Comparison of ENCODE assay signal across 13 cellular contexts in the genomic region with DNA sequence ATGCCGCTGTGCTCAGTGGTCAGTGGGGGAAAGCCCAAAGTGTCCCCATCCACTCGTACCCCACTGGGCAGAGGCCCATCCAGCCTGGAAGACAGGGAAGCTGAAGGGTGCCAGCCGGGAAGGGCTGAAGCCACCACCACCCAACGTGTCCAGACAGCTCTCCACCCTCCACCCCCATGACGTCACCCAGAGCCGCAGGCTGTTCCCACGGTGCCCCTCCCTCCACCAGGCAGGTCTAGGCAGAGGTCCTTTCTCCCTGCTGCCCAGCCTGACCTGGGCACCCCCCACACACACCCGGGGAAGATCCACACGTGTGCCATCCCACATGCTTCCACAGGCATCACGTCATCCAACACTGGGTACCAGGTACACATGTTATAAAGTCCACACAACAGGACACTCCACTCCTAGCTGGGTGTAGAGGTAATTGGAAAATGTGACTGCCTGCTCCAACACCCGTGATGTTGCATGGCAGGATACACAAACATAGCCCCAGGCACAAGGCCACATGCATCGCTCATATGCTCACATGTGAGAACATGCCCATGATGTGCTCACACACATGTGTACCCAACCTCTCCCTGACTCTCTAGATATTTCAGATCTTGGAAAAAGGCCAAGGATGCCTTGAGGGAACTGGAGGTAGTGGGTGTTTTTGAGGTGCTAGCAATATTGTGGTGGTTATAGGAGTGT. TPM values are rescaled to one million over a fixed set of nuclear protein-coding genes. Genes with fewer than 3 reads are reported as not detected.
DNase-seq lines count a peak whose midpoint lies in the region; ATAC-seq, FAIRE-seq and TF ChIP-seq lines count a peak whose summit lies in the region.
"Had no signal": no experiment of that assay in that cellular context is flagged by ENCODE, and none has a peak within 500 bp of the region (broad histone marks: within the 10 kb centered on the region; RNA-seq: fewer than 3 reads in every experiment).

No MANE protein-coding gene starts in this region.

- peak; percentile 35 for FAIRE-seq in GM12891 (lab: Jason Lieb, UNC)

- no peak overlapping the region for H2BK120ac ChIP-seq in mesenchymal stem cell (ENCODE audit: low read depth, low read length)

- no peak overlapping the region for H3K27ac Mint-ChIP-seq in stimulated activated memory B cell treated with anti-CD40 and anti-IgM and Interleukin-4, amounts not matched to agents 10 μg/mL and 1 μg/mL and 100 μg/mL, for 72 hours

- no peak overlapping the region for H3K4me3 Mint-ChIP-seq in stimulated activated memory B cell treated with anti-CD40 and anti-IgM and Interleukin-4, amounts not matched to agents 10 μg/mL and 1 μg/mL and 100 μg/mL, for 72 hours
- H3K4me3 Mint-ChIP-seq: H9 had no signal

- WGBS in mesenchymal stem cell, result 87% methylated on average over 10 of the region's 12 CpGs

- no peaks in the 10 kb centered on the region for H3K27me3 ChIP-seq in RWPE2 (ENCODE audit: insufficient read depth, poor library complexity, severe bottlenecking)
- H3K27me3 ChIP-seq in mesenchymal stem cell (ENCODE audit: control insufficient read depth in 1 of 2, insufficient read depth in 1 of 2, low read length in 2 of 2), result no peaks in the 10 kb centered on the region

- H3K27me3 Mint-ChIP-seq in stimulated activated memory B cell treated with anti-CD40 and anti-IgM and Interleukin-4, amounts not matched to agents 10 μg/mL and 1 μg/mL and 100 μg/mL, for 72 hours, result no peaks in the 10 kb centered on the region

- DNase-seq in GM12891 (ENCODE audit: insufficient read length, low spot score) (no peak), RWPE2 (ENCODE audit: low spot score) (peak; percentile 92), mesenchymal stem cell (no peak)
- DNase-seq: activated CD4-positive, CD25-positive, alpha-beta regulatory T cell; activated T-cell treated with anti-CD3 and anti-CD28 coated beads for 4 hours; C1 segment of cervical spinal cord; dermis blood vessel endothelial cell; H9; stimulated activated CD4-positive, alpha-beta T cell treated with anti-CD3 and anti-CD28 coated beads, Interleukin-4, amount 100 ng/mL, for 24 hours had no signal

- H2AK5ac ChIP-seq in mesenchymal stem cell (ENCODE audit: low read length, severe bottlenecking), result no peak overlapping the region

- no peak overlapping the region for H3K9ac ChIP-seq in mesenchymal stem cell (ENCODE audit: low read length)

- H2BK15ac ChIP-seq in mesenchymal stem cell (ENCODE audit: low read depth, poor library complexity, severe bottlenecking), result no peak overlapping the region

- peaks cover 12% of the 10 kb centered on the region for H3K4me1 Mint-ChIP-seq in stimulated activated memory B cell treated with anti-CD40 and anti-IgM and Interleukin-4, amounts not matched to agents 10 μg/mL and 1 μg/mL and 100 μg/mL, for 72 hours

- no peak overlapping the region for H3K4me2 ChIP-seq in mesenchymal stem cell (ENCODE audit: low read length, poor library complexity, severe bottlenecking)

- H3K9me3 ChIP-seq in RWPE2 (ENCODE audit: severe bottlenecking), result no peaks in the 10 kb centered on the region
- H3K9me3 ChIP-seq in mesenchymal stem cell (ENCODE audit: control insufficient read depth, low read length), result no peaks in the 10 kb centered on the region

- H3K79me1 ChIP-seq in mesenchymal stem cell (replicated peaks; ENCODE audit: low read length, poor library complexity, severe bottlenecking), result no peaks in the 10 kb centered on the region

- no peak overlapping the region for H2BK12ac ChIP-seq in mesenchymal stem cell (ENCODE audit: low read length in 2 of 2)

- H3K4ac ChIP-seq in mesenchymal stem cell (ENCODE audit: low read depth in 1 of 2, low read length in 2 of 2), result peak overlapping the region in 1 of 2 experiments; percentile 27

- peak; percentile 78 for ATAC-seq in RWPE2 (ENCODE audit: low read depth)
- ATAC-seq in HG03442 (IDR thresholded peaks at IDR 0.05; ENCODE audit: unreplicated experiment), result no peak
- ATAC-seq in stimulated activated memory B cell treated with anti-CD40 and anti-IgM and Interleukin-4, amounts not matched to agents 10 μg/mL and 1 μg/mL and 100 μg/mL, for 72 hours, result no peak
- ATAC-seq in HG03025 (IDR thresholded peaks at IDR 0.05; ENCODE audit: low FRiP score, unreplicated experiment), result no peak

- TF ChIP-seq POLR2A in GM12891 (IDR thresholded peaks at IDR 0.05; ENCODE audit: low read depth, low read length), result no peak

- no peak for TF ChIP-seq CTCF in RWPE2 (IDR thresholded peaks at IDR 0.05; ENCODE audit: poor library complexity, severe bottlenecking)

- peaks cover 23% of the 10 kb centered on the region for H3K4me1 ChIP-seq in RWPE2 (ENCODE audit: insufficient read depth, poor library complexity, severe bottlenecking)
- H3K4me1 ChIP-seq in mesenchymal stem cell (ENCODE audit: control insufficient read depth, insufficient read depth, low read depth, low read length), result no peaks in the 10 kb centered on the region

- H3K27ac ChIP-seq in RWPE2 (ENCODE audit: poor library complexity, severe bottlenecking) (peak overlapping the region; percentile 54), mesenchymal stem cell (ENCODE audit: low read length, poor library complexity, severe bottlenecking) (no peak overlapping the region)
- H3K27ac ChIP-seq: SK-N-MC had no signal

- H2BK5ac ChIP-seq in mesenchymal stem cell (ENCODE audit: low read depth, low read length, poor library complexity, severe bottlenecking), result no peak overlapping the region

- no peaks in the 10 kb centered on the region for H3K36me3 ChIP-seq in RWPE2 (ENCODE audit: low read depth)
- no peaks in the 10 kb centered on the region for H3K36me3 ChIP-seq in mesenchymal stem cell (ENCODE audit: control insufficient read depth in 1 of 2, insufficient read depth in 2 of 2, low read depth in 1 of 2, low read length in 2 of 2)

- H4K8ac ChIP-seq in mesenchymal stem cell (ENCODE audit: low read length), result no peak overlapping the region

- peak overlapping the region in 1 of 2 experiments; percentile 41 for H3K14ac ChIP-seq in mesenchymal stem cell (ENCODE audit: low read length in 2 of 2)

- peak overlapping the region; percentile 67 for H4K91ac ChIP-seq in mesenchymal stem cell (ENCODE audit: low read length)

- no peak overlapping the region for H3K18ac ChIP-seq in mesenchymal stem cell (ENCODE audit: low read depth in 1 of 2, low read length in 2 of 2)

- no peaks in the 10 kb centered on the region for H3K9me3 Mint-ChIP-seq in stimulated activated memory B cell treated with anti-CD40 and anti-IgM and Interleukin-4, amounts not matched to agents 10 μg/mL and 1 μg/mL and 100 μg/mL, for 72 hours
- H3K9me3 Mint-ChIP-seq: H9 had no signal

- H2AFZ ChIP-seq in mesenchymal stem cell (ENCODE audit: low read depth, low read length), result no peak overlapping the region

- no peak overlapping the region for H3K23ac ChIP-seq in mesenchymal stem cell (ENCODE audit: low read length in 2 of 2)

- H3K36me3 Mint-ChIP-seq in stimulated activated memory B cell treated with anti-CD40 and anti-IgM and Interleukin-4, amounts not matched to agents 10 μg/mL and 1 μg/mL and 100 μg/mL, for 72 hours, result no peaks in the 10 kb centered on the region

- peak overlapping the region; percentile 8 for H3K4me3 ChIP-seq in RWPE2 (ENCODE audit: severe bottlenecking)
- H3K4me3 ChIP-seq in mesenchymal stem cell (ENCODE audit: insufficient read depth in 1 of 2, low read depth in 1 of 2, low read length in 2 of 2), result peak overlapping the region in 1 of 2 experiments; percentile 11
- H3K4me3 ChIP-seq: SK-N-MC had no signal

TF ChIP-seq in GM12891, 5 proteins besides CTCF, POLR2A, EP300 and RAD21:
- TF ChIP-seq SPI1 (IDR thresholded peaks at IDR 0.05; ENCODE audit: low read depth, low read length) (no peak), PAX5 (IDR thresholded peaks at IDR 0.05; ENCODE audit: insufficient read depth, low read length, severe bottlenecking) (no peak), POLR2AphosphoS5 (IDR thresholded peaks at IDR 0.05; ENCODE audit: low read depth, low read length) (no peak), TAF1 (IDR thresholded peaks at IDR 0.05; ENCODE audit: low read depth, low read length) (no peak), POU2F2 (IDR thresholded peaks at IDR 0.05; ENCODE audit: low read depth, low read length) (no peak)

RNA-seq across cellular contexts. Expression of a gene that starts 5.1 kb away (rescaled TPM):
- 78.2 TPM for polyA plus RNA-seq in GM12891 (2012; ENCODE audit: low read depth, missing spikeins)
- 0.04 TPM for polyA plus RNA-seq in mesenchymal stem cell (2013, experiment 1 of 2)
- 0.03 TPM for polyA plus RNA-seq in mesenchymal stem cell (2013, experiment 2 of 2)

RNA-seq across cellular contexts. Expression of a gene that starts 14.5 kb away (rescaled TPM):
- 0.28 TPM for polyA plus RNA-seq in GM12891 (2012; ENCODE audit: low read depth, missing spikeins)
- 0.03 TPM for polyA plus RNA-seq in mesenchymal stem cell (2013, experiment 1 of 2)
- polyA plus RNA-seq in mesenchymal stem cell (2013, experiment 2 of 2), result 0.01 TPM

RNA-seq across cellular contexts. Expression of a gene that starts 23.3 kb away (rescaled TPM):
- 4.9 TPM for polyA plus RNA-seq in GM12891 (2012; ENCODE audit: low read depth, missing spikeins)
- 1.3 TPM for polyA plus RNA-seq in mesenchymal stem cell (2013, experiment 1 of 2)
- 1.7 TPM for polyA plus RNA-seq in mesenchymal stem cell (2013, experiment 2 of 2)

RNA-seq across cellular contexts. Expression of a gene that starts 29.0 kb away (rescaled TPM):
- polyA plus RNA-seq in GM12891 (2012; ENCODE audit: low read depth, missing spikeins), result 47.6 TPM
- polyA plus RNA-seq in mesenchymal stem cell (2013, experiment 1 of 2), result 22.4 TPM
- polyA plus RNA-seq in mesenchymal stem cell (2013, experiment 2 of 2), result 21.8 TPM

RNA-seq across cellular contexts. Expression of a gene that starts 36.1 kb away (rescaled TPM):
- 157 TPM for polyA plus RNA-seq in GM12891 (2012; ENCODE audit: low read depth, missing spikeins)
- polyA plus RNA-seq in mesenchymal stem cell (2013, experiment 1 of 2), result 0.57 TPM
- 0.51 TPM for polyA plus RNA-seq in mesenchymal stem cell (2013, experiment 2 of 2)
